In genomic region chr9:11743356-11743755, GRCh38 we compare ENCODE assay signal across 33 cellular contexts.
DNase-seq lines count a peak whose midpoint lies in the region; ATAC-seq and TF ChIP-seq lines count a peak whose summit lies in the region.
"Had no signal": no experiment of that assay in that cellular context is flagged by ENCODE, and none has a peak within 500 bp of the region (broad histone marks: within the 10 kb centered on the region; RNA-seq: fewer than 3 reads in every experiment).

No MANE protein-coding gene starts in this region.

- intact Hi-C loops in esophagus muscularis mucosa (cut with DNase I), result no loop called here

- H3K27me3 ChIP-seq in HAP-1 (ENCODE audit: low read depth) (no peaks in the 10 kb centered on the region), neural cell (ENCODE audit: insufficient read depth, low read depth, low read length) (no peaks in the 10 kb centered on the region), esophagus muscularis mucosa (no peaks in the 10 kb centered on the region)
- H3K27me3 ChIP-seq: BE2C; BLaER1; BLaER1 treated with 17β-estradiol and CSF1 and Interleukin-3, amounts not matched to agents 10 nM and 100 nM had no signal

- H3F3A ChIP-seq in neural cell (ENCODE audit: insufficient read depth, low read length, poor library complexity, severe bottlenecking), result no peaks in the 10 kb centered on the region

- in situ Hi-C loops in HAP-1 (cut with MboI; ENCODE audit: low sequenced_read_pairs) (no loop called here), SK-MEL-5 (cut with HindIII; ENCODE audit: low pct_unique_long_range_greater_than_20kb, low sequenced_read_pairs) (no loop called here)

- H3K9me3 ChIP-seq in HAP-1 (no peaks in the 10 kb centered on the region), neural cell (ENCODE audit: low read length) (no peaks in the 10 kb centered on the region), esophagus muscularis mucosa (no peaks in the 10 kb centered on the region)
- H3K9me3 ChIP-seq: A549; BE2C; BLaER1; BLaER1 treated with 17β-estradiol and CSF1 and Interleukin-3, amounts not matched to agents 10 nM and 100 nM; Caco-2 had no signal

- TF ChIP-seq POLR2A in esophagus muscularis mucosa (IDR thresholded peaks at IDR 0.05; ENCODE audit: low read depth), result no peak

- no peak for TF ChIP-seq RAD21 in neural cell (conservative IDR thresholded peaks at IDR 0.05)

- H3K4me1 ChIP-seq in HAP-1, result peaks cover 18% of the 10 kb centered on the region
- H3K4me1 ChIP-seq in esophagus muscularis mucosa, result no peaks in the 10 kb centered on the region
- H3K4me1 ChIP-seq: A549; BE2C; BLaER1; BLaER1 treated with 17β-estradiol and CSF1 and Interleukin-3, amounts not matched to agents 10 nM and 100 nM; Caco-2 had no signal

- no peaks in the 10 kb centered on the region for H4K20me1 ChIP-seq in neural cell (ENCODE audit: insufficient read depth)
- H4K20me1 ChIP-seq: BLaER1; BLaER1 treated with 17β-estradiol and CSF1 and Interleukin-3, amounts not matched to agents 10 nM and 100 nM had no signal

- H2AFZ ChIP-seq in neural cell (ENCODE audit: low read depth, low read length), result no peak overlapping the region

- H3K27ac ChIP-seq in neural cell (ENCODE audit: low read length), result no peak overlapping the region
- no peak overlapping the region for H3K27ac ChIP-seq in esophagus muscularis mucosa (replicated peaks in 1 of 4)
- H3K27ac ChIP-seq: 22Rv1; A549; BLaER1; BLaER1 treated with 17β-estradiol and CSF1 and Interleukin-3, amounts not matched to agents 10 nM and 100 nM; C4-2B had no signal

- H3K79me2 ChIP-seq in neural cell (replicated peaks; ENCODE audit: insufficient read depth, low read length), result no peaks in the 10 kb centered on the region

- H3K9me2 ChIP-seq in neural cell (ENCODE audit: insufficient read depth, low read length), result no peaks in the 10 kb centered on the region

- H3K36me3 ChIP-seq in HAP-1 (replicated peaks) (no peaks in the 10 kb centered on the region), neural cell (ENCODE audit: insufficient read depth, low read length) (no peaks in the 10 kb centered on the region), esophagus muscularis mucosa (no peaks in the 10 kb centered on the region)
- H3K36me3 ChIP-seq: BE2C; BLaER1; BLaER1 treated with 17β-estradiol and CSF1 and Interleukin-3, amounts not matched to agents 10 nM and 100 nM had no signal

- peak; percentile 30 for TF ChIP-seq EP300 in neural cell (conservative IDR thresholded peaks at IDR 0.05; ENCODE audit: poor library complexity, severe bottlenecking)
- TF ChIP-seq EP300 in esophagus muscularis mucosa (IDR thresholded peaks at IDR 0.05), result no peak

- 69% methylated on average over 2 of the region's 2 CpGs for WGBS in esophagus muscularis mucosa

- H3K4me3 ChIP-seq in HAP-1 (no peak overlapping the region), neural cell (ENCODE audit: low read length) (no peak overlapping the region), esophagus muscularis mucosa (no peak overlapping the region)
- H3K4me3 ChIP-seq: A549; BLaER1; BLaER1 treated with 17β-estradiol and CSF1 and Interleukin-3, amounts not matched to agents 10 nM and 100 nM had no signal

- ATAC-seq in HG03442 (IDR thresholded peaks at IDR 0.05; ENCODE audit: unreplicated experiment) (no peak), GM19035 (IDR thresholded peaks at IDR 0.05; ENCODE audit: unreplicated experiment) (no peak), HG02610 (IDR thresholded peaks at IDR 0.05; ENCODE audit: unreplicated experiment) (no peak)
- ATAC-seq: A549; CD8-positive, alpha-beta T cell had no signal

- no peak overlapping the region for H3K9ac ChIP-seq in neural cell (ENCODE audit: low read length)
- H3K9ac ChIP-seq: BLaER1; BLaER1 treated with 17β-estradiol and CSF1 and Interleukin-3, amounts not matched to agents 10 nM and 100 nM had no signal

- no peak for TF ChIP-seq CTCF in neural cell (IDR thresholded peaks at IDR 0.05; ENCODE audit: poor library complexity, severe bottlenecking)
- TF ChIP-seq CTCF in esophagus muscularis mucosa (IDR thresholded peaks at IDR 0.05), result no peak

- no peak overlapping the region for H3K4me2 ChIP-seq in neural cell (ENCODE audit: low read length)
- H3K4me2 ChIP-seq: A549; BLaER1; BLaER1 treated with 17β-estradiol and CSF1 and Interleukin-3, amounts not matched to agents 10 nM and 100 nM had no signal

- DNase-seq in HAP-1 (ENCODE audit: low spot score in 2 of 2) (peak; percentile 64 to 72), SK-MEL-5 (ENCODE audit: low read depth, low spot score) (peak; percentile 11), foreskin melanocyte (peak; percentile 67), esophagus muscularis mucosa (ENCODE audit: extremely low spot score) (no peak)
- DNase-seq: 8988T; ACHN; AML-193; BE2C; C1 segment of cervical spinal cord; Caco-2; Calu3; CD4-positive, alpha-beta memory T cell; CD4-positive, alpha-beta T cell; CD4-positive, CD25-positive, alpha-beta regulatory T cell; CD8-positive, alpha-beta memory T cell; CD8-positive, alpha-beta T cell; COR-L47; DMS 273 treated with DMSO at 0.1 percent for 48 hours; DMS153; DMS53; DMS79; DMS79 treated with DMSO at 0.1 percent for 48 hours; DND-41; EL had no signal

TF ChIP-seq in neural cell, 6 proteins besides CTCF, POLR2A, EP300 and RAD21:
- no peak for TF ChIP-seq REST (IDR thresholded peaks at IDR 0.05; ENCODE audit: borderline replicate concordance)
- no peak for TF ChIP-seq EZH2 (IDR thresholded peaks at IDR 0.05; ENCODE audit: borderline replicate concordance, insufficient read depth, low read length, poor library complexity, severe bottlenecking)
- TF ChIP-seq SMC3 (conservative IDR thresholded peaks at IDR 0.05; ENCODE audit: poor library complexity), result no peak
- no peak for TF ChIP-seq MXI1 (conservative IDR thresholded peaks at IDR 0.05; ENCODE audit: poor library complexity, severe bottlenecking)
- no peak for TF ChIP-seq TAF1 (IDR thresholded peaks at IDR 0.05; ENCODE audit: low read depth)
- no peak for TF ChIP-seq POLR2AphosphoS5 (IDR thresholded peaks at IDR 0.05)
